In the genomic region with DNA sequence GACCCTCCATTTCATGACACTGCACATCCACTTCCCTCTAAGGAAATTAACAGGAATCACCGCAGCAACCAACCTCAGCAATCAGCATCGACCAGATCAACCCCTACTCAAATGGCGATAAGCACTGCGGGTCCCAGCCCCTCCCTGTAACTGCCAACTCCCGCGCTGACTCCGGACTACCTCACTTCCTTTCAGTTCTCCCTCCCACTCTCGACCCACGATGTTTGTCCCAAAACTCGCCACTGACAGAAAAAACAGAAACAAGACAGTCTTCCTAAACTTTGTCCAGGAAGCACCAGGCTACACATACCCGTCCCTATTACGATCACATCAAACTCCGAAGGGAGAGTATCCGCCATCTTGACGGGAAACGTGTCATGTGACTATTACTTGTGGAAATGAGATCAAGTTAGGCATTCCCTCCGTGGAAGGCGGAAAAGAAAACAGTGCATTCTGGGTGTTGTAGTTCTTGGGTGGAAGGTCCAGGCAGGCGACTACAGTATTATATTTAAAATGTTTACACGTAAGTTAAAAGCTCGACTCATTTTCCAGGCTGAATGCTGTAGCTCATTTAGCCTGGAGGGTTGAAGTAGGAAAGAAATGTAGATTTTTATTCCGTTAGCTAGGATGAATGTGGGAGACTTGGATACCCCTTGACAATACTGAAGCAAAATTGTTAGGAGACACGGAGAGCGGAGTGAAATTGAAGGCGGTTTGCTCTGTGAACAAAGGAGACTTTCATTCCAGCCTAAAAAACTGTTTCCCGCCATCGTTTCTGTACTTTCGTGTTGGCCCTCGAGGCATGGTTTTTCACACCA, we compare ENCODE assay signal across 8 cellular contexts. TPM values are rescaled to one million over a fixed set of nuclear protein-coding genes. Genes with fewer than 3 reads are reported as not detected.
DNase-seq lines count a peak whose midpoint lies in the region; ATAC-seq, FAIRE-seq and TF ChIP-seq lines count a peak whose summit lies in the region.

Gene CHM (minus strand): TSS at position 385 of the 818 bp plus-strand sequence. CDS start 26 bp downstream, at position 359.

- H3K4me2 ChIP-seq in K562 (ENCODE audit: insufficient read depth, low read length) = peak within 1 kb of the TSS; percentile 82

- no peak for TF ChIP-seq RAD21 in K562 (CRISPR knock-in tag; conservative IDR thresholded peaks at IDR 0.05 in 1 of 2, IDR thresholded peaks at IDR 0.05 in 1 of 2)

- CTCF ChIA-PET in K562 (lab: Yijun Ruan, JAX; ENCODE audit: low intra/inter-chr PET ratio) = no interaction called here

- POLR2A ChIA-PET in K562 (lab: Yijun Ruan, JAX) = interaction anchor here (0.6 to 0.9 kb wide), 2 partner anchors 13 to 666 kb away, joined by 3 read pairs; no protein-coding TSS in a partner anchor

- H3K36me3 ChIP-seq in K562 (ENCODE audit: control insufficient read depth, insufficient read depth, low read length) (no peaks in the 10 kb centered on the region), iPS-18a (ENCODE audit: control insufficient read depth, low read depth, low read length) (no peaks in the 10 kb centered on the region), small intestine (ENCODE audit: control insufficient read depth in 2 of 2, insufficient read depth in 2 of 2, low read length in 2 of 2) (no peaks in the 10 kb centered on the region)

- TF ChIP-seq CTCF in K562 (IDR thresholded peaks at IDR 0.05 in 2 of 3, conservative IDR thresholded peaks at IDR 0.05 in 1 of 3; ENCODE audit: insufficient read depth in 2 of 3, low read depth in 1 of 3, low read length in 3 of 3) = no peak

- peak within 1 kb of the TSS; percentile 91 for H2AFZ ChIP-seq in K562 (ENCODE audit: low read depth, low read length)

- WGBS in K562 (ENCODE audit: insufficient coverage, low coverage, missing lambda C conversion rate) = 5% methylated on average over 29 of the region's 29 CpGs
- 3 to 31% (median 5%) methylated on average over 29 of the region's 29 CpGs for WGBS in small intestine, 3 donors

- H3K27ac ChIP-seq in K562 (ENCODE audit: extremely low read depth, low read depth, low read length) (peak within 1 kb of the TSS; percentile 87), iPS-18a (ENCODE audit: low read length) (peak within 1 kb of the TSS; percentile 92), small intestine (ENCODE audit: low read depth in 1 of 2, low read length in 1 of 2) (peak within 1 kb of the TSS in 1 of 2 donors; percentile 94)

- in situ Hi-C loops in SK-MEL-5 (cut with HindIII; ENCODE audit: low pct_unique_long_range_greater_than_20kb, low sequenced_read_pairs) (no loop called here), K562 (cut with MboI) (no loop called here)

- H3K27me3 ChIP-seq in K562 (ENCODE audit: control insufficient read depth in 2 of 2, insufficient read depth in 2 of 2, low read length in 2 of 2) = no peaks in the 10 kb centered on the region
- no peaks in the 10 kb centered on the region for H3K27me3 ChIP-seq in iPS-18a (ENCODE audit: control insufficient read depth, insufficient read depth, low read length)
- H3K27me3 ChIP-seq in small intestine (ENCODE audit: control insufficient read depth in 2 of 2, insufficient read depth in 2 of 2, low read length in 2 of 2) = no peaks in the 10 kb centered on the region

- peak; percentile 82 for TF ChIP-seq POLR2A in K562 (conservative IDR thresholded peaks at IDR 0.05)

- H4K20me1 ChIP-seq in K562 (replicated peaks; ENCODE audit: control insufficient read depth, insufficient read depth, low read length) = no peaks in the 10 kb centered on the region

- H3K9me3 ChIP-seq in K562 (replicated peaks; ENCODE audit: control insufficient read depth, insufficient read depth, low read depth, low read length) = no peaks in the 10 kb centered on the region
- H3K9me3 ChIP-seq in iPS-18a (ENCODE audit: control insufficient read depth, low read depth, low read length) = no peaks in the 10 kb centered on the region
- no peaks in the 10 kb centered on the region for H3K9me3 ChIP-seq in small intestine (ENCODE audit: control insufficient read depth, low read depth)

- no TSS peak for BruUV-seq in K562 (replicated peaks; lab: Mats Ljungman, UMichigan)

- peak; percentile 88 for DNase-seq in SK-MEL-5 (ENCODE audit: low read depth, low spot score)
- DNase-seq in K562 (ENCODE audit: extremely low read depth in 1 of 4, low spot score in 3 of 4) = peak; percentile 67 to 85 (median 72)
- DNase-seq in small intestine = peak; percentile 85
- DNase-seq in NCI-H128 (lab: John Stamatoyannopoulos, UW; ENCODE audit: unreplicated experiment) = no peak
- no peak for DNase-seq in NCI-H1930 (lab: John Stamatoyannopoulos, UW)

- H3K4me1 ChIP-seq in K562 (replicated peaks in 1 of 2; ENCODE audit: control insufficient read depth in 2 of 2, insufficient read depth in 2 of 2, low read length in 2 of 2) (no peaks in the 10 kb centered on the region; a peak in 2 of 5 replicates), iPS-18a (ENCODE audit: control insufficient read depth, low read depth, low read length) (no peaks in the 10 kb centered on the region), small intestine (ENCODE audit: control insufficient read depth in 2 of 2, insufficient read depth in 1 of 2, low read depth in 1 of 2, low read length in 1 of 2) (no peaks in the 10 kb centered on the region)

- H3K9ac ChIP-seq in K562 (ENCODE audit: insufficient read depth in 1 of 2, low read depth in 2 of 2, low read length in 2 of 2) = peak within 1 kb of the TSS; percentile 66 to 74; a peak in 3 of 4 replicates
- H3K9ac ChIP-seq in iPS-18a (ENCODE audit: low read length) = peak within 1 kb of the TSS; percentile 86

- peaks cover 17% of the 10 kb centered on the region; the same call in 2 of the 3 replicates for H3K79me2 ChIP-seq in K562 (ENCODE audit: control insufficient read depth, insufficient read depth, low read length)

- no peaks in the 10 kb centered on the region for H3K9me1 ChIP-seq in K562 (ENCODE audit: control insufficient read depth, insufficient read depth, low read length)

- ATAC-seq in GM18499 (IDR thresholded peaks at IDR 0.05; ENCODE audit: insufficient read depth, unreplicated experiment) (peak; percentile 98), HG02884 (IDR thresholded peaks at IDR 0.05; ENCODE audit: unreplicated experiment) (peak; percentile 98), K562 (peak; percentile 96)

- H3K4me3 ChIP-seq in K562 (peak within 1 kb of the TSS; percentile 47), iPS-18a (ENCODE audit: low read length) (peak within 1 kb of the TSS; percentile 98), small intestine (ENCODE audit: low read depth in 1 of 2, low read length in 2 of 2) (peak within 1 kb of the TSS; percentile 19 to 43)

- intact Hi-C loops in K562 (cut with micrococcal nuclease) = no loop called here

- FAIRE-seq in K562 (lab: Jason Lieb, UNC) (peak; percentile 91), small intestine (lab: Jason Lieb, UNC) (no peak)

- peak; percentile 59 for TF ChIP-seq EP300 in K562 (IDR thresholded peaks at IDR 0.05; ENCODE audit: low read length)

TF ChIP-seq in K562, 482 proteins besides CTCF, POLR2A, EP300 and RAD21 (continues in another document):
- peak; percentile 28 for TF ChIP-seq NEUROD1 (IDR thresholded peaks at IDR 0.05; ENCODE audit: borderline replicate concordance, low read depth, low read length, partially characterized antibody)
- TF ChIP-seq ZNF780A (CRISPR knock-in tag; IDR thresholded peaks at IDR 0.05) = no peak
- peak; percentile 61 for TF ChIP-seq POLR2H (tag; IDR thresholded peaks at IDR 0.05; ENCODE audit: low read depth)
- no peak for TF ChIP-seq MBD1 (CRISPR knock-in tag; IDR thresholded peaks at IDR 0.05)
- TF ChIP-seq CTBP1 (IDR thresholded peaks at IDR 0.05; ENCODE audit: borderline replicate concordance) = peak; percentile 42; the same call in 1 of the 2 replicates
- TF ChIP-seq KDM5B (IDR thresholded peaks at IDR 0.05; ENCODE audit: insufficient replicate concordance, low read depth, low read length) = peak; percentile 84
- TF ChIP-seq PHB (CRISPR knock-in tag; IDR thresholded peaks at IDR 0.05) = no peak
- TF ChIP-seq HOXB6 (CRISPR knock-in tag; IDR thresholded peaks at IDR 0.05; ENCODE audit: borderline replicate concordance) = no peak
- peak; percentile 78; the same call in 1 of the 2 replicates for TF ChIP-seq SPI1 (IDR thresholded peaks at IDR 0.05; ENCODE audit: borderline replicate concordance, low read depth, low read length)

RNA-seq across cellular contexts. Expression of gene CHM, which starts in this region (rescaled TPM):
- 29.4 and 30.4 TPM in 2 replicates for total RNA-seq in SK-MEL-5 (2014; rRNA removed; shearing (Covaris generic))
- polyA plus RNA-seq in SK-MEL-5 (2015; cell fraction: cytosol; rRNA removed) = 18.4 and 25.4 TPM in 2 replicates
- 12.9 and 19.4 TPM in 2 replicates for polyA plus RNA-seq in SK-MEL-5 (2015; cell fraction: nucleus; rRNA removed)
- total RNA-seq in K562 (2011; cell fraction: chromatin; rRNA removed; ENCODE audit: low replicate concordance) = 8.6 and 19.1 TPM in 2 replicates
- total RNA-seq in K562 (2011; cell fraction: nucleolus; rRNA removed) = 4.0 and 5.0 TPM in 2 replicates
- 11.7 and 12.7 TPM in 2 replicates for total RNA-seq in K562 (2011; cell fraction: nucleoplasm; rRNA removed)
- total RNA-seq in K562 (2014; rRNA removed) = 2.2 and 3.1 TPM in 2 replicates
- total RNA-seq in K562 (2014; rRNA removed; fragmentation: Illumina TruSeq; extraction: Trizol) = 5.3 and 6.2 TPM in 2 replicates
- 7.5 and 7.9 TPM in 2 replicates for total RNA-seq in K562 (2015; rRNA removed; fragmentation: Illumina TruSeq; extraction: Trizol)
- total RNA-seq in K562 (2021) = 4.6 and 5.5 TPM in 2 replicates
- polyA plus RNA-seq in K562 (2011; rRNA removed) = 4.9 and 9.0 TPM in 2 replicates
- 2.4 and 2.9 TPM in 2 replicates for polyA plus RNA-seq in K562 (2011; cell fraction: cytosol; rRNA removed)
- polyA plus RNA-seq in K562 (2011; cell fraction: nucleus; rRNA removed) = 2.9 and 3.4 TPM in 2 replicates
- polyA plus RNA-seq in K562 (2012) = 4.3 and 6.7 TPM in 2 replicates
- 4.4 and 4.8 TPM in 2 replicates for polyA plus RNA-seq in K562 (2014; fragmentation: Illumina TruSeq; extraction: Trizol)
- 1 to 10 TPM; 3.9 to 4.3 TPM for polyA plus RNA-seq in K562 (2014; fragmentation: Nextera tagmentation; extraction: Ambion mirVana)
- polyA plus RNA-seq in K562 (2014; rRNA removed) = 3.0 and 3.1 TPM in 2 replicates
- polyA minus RNA-seq in K562 (2011; rRNA and poly(A)+ RNA removed) = 7.0 and 8.6 TPM in 2 replicates
- 1.1 and 2.6 TPM in 2 replicates for polyA minus RNA-seq in K562 (2011; cell fraction: cytosol; rRNA and poly(A)+ RNA removed)
- 8.8 and 12.0 TPM in 2 replicates for polyA minus RNA-seq in K562 (2011; cell fraction: nucleus; rRNA and poly(A)+ RNA removed)
- 1 to 10 TPM; 5.6 to 7.8 (median 6.5) TPM for polyA plus RNA-seq in small intestine

Comparison
In these comparisons a context has a peak if more than half of its experiments do, and no peak if none do; other contexts are left out.
1. DNase-seq: peak in SK-MEL-5 (single experiment), K562 (4 of 4) and small intestine (single experiment); none in NCI-H128 (single experiment) and NCI-H1930 (0 of 2).
2. H3K4me3 ChIP-seq: peak in every context shown above with its lines; median percentile 98 in iPS-18a; 47 in K562; 31 in small intestine.
3. Peak in every context shown above with its lines, with median percentiles within 50 percentile points of each other: ATAC-seq.